In the genomic region with DNA sequence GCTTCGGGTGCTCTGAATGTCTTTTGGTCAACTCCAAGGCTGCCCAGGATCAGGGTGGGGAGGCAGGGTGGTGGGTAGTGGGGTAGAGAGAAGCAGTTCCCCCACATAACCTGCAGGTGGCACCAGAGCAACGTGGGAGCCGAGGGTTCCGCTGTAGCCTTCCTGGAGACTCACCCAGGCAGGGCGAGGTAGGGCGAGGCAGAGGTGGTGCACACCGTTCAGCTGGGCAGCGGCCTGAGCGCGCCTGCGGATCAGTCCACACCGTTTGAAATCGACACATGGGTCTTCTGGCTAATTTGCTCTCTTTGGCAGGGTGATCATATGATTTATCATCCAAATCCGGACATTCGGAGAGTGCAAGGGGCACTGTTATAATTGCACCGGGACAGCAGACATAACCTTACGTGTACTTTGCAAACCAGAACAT, we compare ENCODE assay signal across 7 cellular contexts. TPM values are rescaled to one million over a fixed set of nuclear protein-coding genes. Genes with fewer than 3 reads are reported as not detected.
DNase-seq lines count a peak whose midpoint lies in the region; ATAC-seq, FAIRE-seq and TF ChIP-seq lines count a peak whose summit lies in the region.

No MANE protein-coding gene starts in this region.

- H3K27me3 ChIP-seq in WERI-Rb-1 (ENCODE audit: insufficient read depth, low read depth, severe bottlenecking), result no peaks in the 10 kb centered on the region

- H3K36me3 ChIP-seq in WERI-Rb-1, result no peaks in the 10 kb centered on the region

- FAIRE-seq in GM12892 (lab: Jason Lieb, UNC), result peak; percentile 97

- no peak overlapping the region for H3K27ac ChIP-seq in WERI-Rb-1

- in situ Hi-C loops in T47D (cut with HindIII; ENCODE audit: low pct_unique_long_range_greater_than_20kb, low sequenced_read_pairs), result no loop called here

- no peak for TF ChIP-seq POLR2A in GM12892 (IDR thresholded peaks at IDR 0.05; ENCODE audit: low read depth, low read length)

- no peak overlapping the region for H3K4me3 ChIP-seq in WERI-Rb-1 (ENCODE audit: low read depth, low read length)

- peak; percentile 76 for DNase-seq in GM12892 (ENCODE audit: insufficient read length)
- peak; percentile 42 for DNase-seq in NCI-H1694 treated with DMSO at 0.1 percent for 48 hours (lab: John Stamatoyannopoulos, UW)
- peak; percentile 49 for DNase-seq in WERI-Rb-1
- DNase-seq in T47D (ENCODE audit: low read depth in 1 of 2, low spot score in 1 of 2), result peak; percentile 55 to 73
- peak; percentile 86 for DNase-seq in islet precursor cell
- peak; percentile 56 to 57 for DNase-seq in stimulated activated CD4-positive, alpha-beta T cell treated with anti-CD3 and anti-CD28 coated beads, Interleukin-15, amount 100 ng/mL, for 1 hour (ENCODE audit: low read depth in 1 of 2, low spot score in 1 of 2)

- peak; percentile 83 for TF ChIP-seq CTCF in WERI-Rb-1 (IDR thresholded peaks at IDR 0.05; ENCODE audit: low read depth, low read length)

- peak; percentile 95 for ATAC-seq in HG02678 (IDR thresholded peaks at IDR 0.05; ENCODE audit: unreplicated experiment)

- no peaks in the 10 kb centered on the region for H3K9me3 ChIP-seq in WERI-Rb-1 (ENCODE audit: severe bottlenecking)

RNA-seq across cellular contexts. Expression of a gene that starts 41.4 kb away (rescaled TPM):
- polyA plus RNA-seq in GM12892 (2012; ENCODE audit: missing spikeins), result 62.9 TPM

RNA-seq across cellular contexts. Expression of a gene that starts 43.5 kb away (rescaled TPM):
- polyA plus RNA-seq in GM12892 (2012; ENCODE audit: missing spikeins), result 17.5 TPM
